8 cellular contexts compared by ENCODE assay signal in the genomic region with DNA sequence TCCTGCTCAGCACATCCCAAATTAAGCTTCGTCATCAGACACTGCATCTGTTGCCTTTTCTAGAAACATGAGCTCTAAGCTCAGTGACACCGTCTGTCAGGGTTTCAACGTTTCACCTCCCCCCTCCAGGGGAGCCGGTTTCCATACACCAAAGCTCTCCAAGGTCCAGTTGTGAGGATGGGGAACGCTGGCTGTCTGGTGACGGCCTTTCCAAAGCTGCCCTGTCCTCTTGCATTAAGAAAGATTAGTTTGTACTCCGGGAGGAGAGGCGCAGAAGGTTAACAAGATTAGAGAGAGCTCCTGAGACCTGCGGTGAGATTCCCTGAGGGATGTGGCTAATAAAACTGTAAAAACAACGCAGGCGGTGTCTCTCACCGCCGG. TPM values are rescaled to one million over a fixed set of nuclear protein-coding genes. Genes with fewer than 3 reads are reported as not detected.
DNase-seq lines count a peak whose midpoint lies in the region; ATAC-seq, FAIRE-seq and TF ChIP-seq lines count a peak whose summit lies in the region.

No MANE protein-coding gene starts in this region.

- H3K4me2 ChIP-seq in astrocyte (ENCODE audit: low read length): peak overlapping the region; percentile 49

- intact Hi-C loops in activated CD4-positive, alpha-beta T cell treated with anti-CD3 and anti-CD28 coated beads for 36 hours (cut with DNase I, micrococcal nuclease): loop anchor here (5.0 to 10.0 kb wide), 7 partner anchors 66 to 1157 kb away; partner anchors contain the start of genes CD99 (in 2 of the 2) and AKAP17A (in 1 of the 2)

- H3K9ac ChIP-seq in astrocyte (ENCODE audit: low read length): no peak overlapping the region

- H3K36me3 Mint-ChIP-seq in activated CD4-positive, alpha-beta T cell treated with anti-CD3 and anti-CD28 coated beads for 36 hours (ENCODE audit: low read depth): peaks cover 9% of the 10 kb centered on the region
- H3K36me3 Mint-ChIP-seq in IgD-negative memory B cell: peaks cover 2% of the 10 kb centered on the region
- H3K36me3 Mint-ChIP-seq in astrocyte (ENCODE audit: low read depth, unreplicated experiment): no peaks in the 10 kb centered on the region

- H3K4me3 Mint-ChIP-seq in activated CD4-positive, alpha-beta T cell treated with anti-CD3 and anti-CD28 coated beads for 36 hours: peak overlapping the region; percentile 93
- H3K4me3 Mint-ChIP-seq in IgD-negative memory B cell (peak overlapping the region; percentile 84 to 93 (median 88)), astrocyte (ENCODE audit: unreplicated experiment) (no peak overlapping the region)

- H3K9me3 ChIP-seq in astrocyte (ENCODE audit: insufficient read depth, low read depth, low read length): no peaks in the 10 kb centered on the region

- H3K27ac Mint-ChIP-seq in activated CD4-positive, alpha-beta T cell treated with anti-CD3 and anti-CD28 coated beads for 36 hours: peak overlapping the region; percentile 98
- peak overlapping the region; percentile 73 to 91 (median 89) for H3K27ac Mint-ChIP-seq in IgD-negative memory B cell
- no peak overlapping the region for H3K27ac Mint-ChIP-seq in astrocyte (ENCODE audit: unreplicated experiment)

- peaks cover 25% of the 10 kb centered on the region for H3K4me1 Mint-ChIP-seq in activated CD4-positive, alpha-beta T cell treated with anti-CD3 and anti-CD28 coated beads for 36 hours
- H3K4me1 Mint-ChIP-seq in IgD-negative memory B cell (peaks cover 25 to 27% (median 26%) of the 10 kb centered on the region in 3 donors), astrocyte (ENCODE audit: low read depth, unreplicated experiment) (peaks cover 12% of the 10 kb centered on the region)

- H4K20me1 ChIP-seq in astrocyte (ENCODE audit: insufficient read depth, low read length): no peaks in the 10 kb centered on the region

- no peaks in the 10 kb centered on the region for H3K9me3 Mint-ChIP-seq in activated CD4-positive, alpha-beta T cell treated with anti-CD3 and anti-CD28 coated beads for 36 hours (ENCODE audit: low read depth)
- H3K9me3 Mint-ChIP-seq in IgD-negative memory B cell (no peaks in the 10 kb centered on the region), astrocyte (ENCODE audit: unreplicated experiment) (no peaks in the 10 kb centered on the region)

- ATAC-seq in activated CD4-positive, alpha-beta T cell treated with anti-CD3 and anti-CD28 coated beads for 36 hours: peak; percentile 2
- ATAC-seq in GM21723 (IDR thresholded peaks at IDR 0.05; ENCODE audit: unreplicated experiment): no peak

- DNase-seq in activated CD4-positive, alpha-beta T cell treated with anti-CD3 and anti-CD28 coated beads for 36 hours: peak; percentile 35
- DNase-seq in activated CD4-positive, alpha-beta T cell treated with anti-CD3 and anti-CD28 coated beads for 4 hours: no peak
- DNase-seq in astrocyte (ENCODE audit: low read depth): no peak
- no peak for DNase-seq in activated gamma-delta T cell treated with Interleukin-2 at 50 U/mL for 16 hours
- no peak for DNase-seq in NAMALWA (ENCODE audit: low spot score)

- no peaks in the 10 kb centered on the region for H3K27me3 Mint-ChIP-seq in activated CD4-positive, alpha-beta T cell treated with anti-CD3 and anti-CD28 coated beads for 36 hours
- no peaks in the 10 kb centered on the region for H3K27me3 Mint-ChIP-seq in IgD-negative memory B cell
- H3K27me3 Mint-ChIP-seq in astrocyte (ENCODE audit: low read depth, unreplicated experiment): no peaks in the 10 kb centered on the region

- H3K4me3 ChIP-seq in astrocyte (ENCODE audit: insufficient read depth, low read depth, low read length) (no peak overlapping the region), skin epidermis (peak overlapping the region; percentile 6 to 32 (median 12))

- H3K36me3 ChIP-seq in astrocyte (ENCODE audit: insufficient read depth, low read length): no peaks in the 10 kb centered on the region

- TF ChIP-seq CTCF in astrocyte (IDR thresholded peaks at IDR 0.05; ENCODE audit: insufficient read depth, low read depth, low read length): no peak

- no peaks in the 10 kb centered on the region for H3K79me2 ChIP-seq in astrocyte (ENCODE audit: insufficient read depth, low read length)

- POLR2A ChIA-PET in activated CD4-positive, alpha-beta T cell treated with anti-CD3 and anti-CD28 coated beads for 36 hours (lab: Charles Lee): no interaction called here

- H3K27me3 ChIP-seq in astrocyte (ENCODE audit: insufficient read depth, low read length): no peaks in the 10 kb centered on the region

- peak overlapping the region; percentile 23 for H2AFZ ChIP-seq in astrocyte (ENCODE audit: low read depth, low read length)

- CTCF ChIA-PET in activated CD4-positive, alpha-beta T cell treated with anti-CD3 and anti-CD28 coated beads for 36 hours (lab: Charles Lee): no interaction called here

- H3K4me1 ChIP-seq in astrocyte (ENCODE audit: insufficient read depth, low read length): no peaks in the 10 kb centered on the region

- FAIRE-seq in astrocyte (lab: Jason Lieb, UNC): no peak

- H3K27ac ChIP-seq in astrocyte (ENCODE audit: low read depth, low read length): no peak overlapping the region
- H3K27ac ChIP-seq in skin epidermis: peak overlapping the region in 14 of 21 experiments; percentile 25 to 80 (median 60)

RNA-seq across cellular contexts. Expression of gene ASMT, which starts 43.2 kb away (rescaled TPM):
- total RNA-seq in activated CD4-positive, alpha-beta T cell treated with anti-CD3 and anti-CD28 coated beads for 36 hours: under 1 TPM; 0.51 to 0.82 TPM
- 1.8 TPM for polyA plus RNA-seq in IgD-negative memory B cell
- not detected in 2 replicates for total RNA-seq in astrocyte
